In the genomic region with DNA sequence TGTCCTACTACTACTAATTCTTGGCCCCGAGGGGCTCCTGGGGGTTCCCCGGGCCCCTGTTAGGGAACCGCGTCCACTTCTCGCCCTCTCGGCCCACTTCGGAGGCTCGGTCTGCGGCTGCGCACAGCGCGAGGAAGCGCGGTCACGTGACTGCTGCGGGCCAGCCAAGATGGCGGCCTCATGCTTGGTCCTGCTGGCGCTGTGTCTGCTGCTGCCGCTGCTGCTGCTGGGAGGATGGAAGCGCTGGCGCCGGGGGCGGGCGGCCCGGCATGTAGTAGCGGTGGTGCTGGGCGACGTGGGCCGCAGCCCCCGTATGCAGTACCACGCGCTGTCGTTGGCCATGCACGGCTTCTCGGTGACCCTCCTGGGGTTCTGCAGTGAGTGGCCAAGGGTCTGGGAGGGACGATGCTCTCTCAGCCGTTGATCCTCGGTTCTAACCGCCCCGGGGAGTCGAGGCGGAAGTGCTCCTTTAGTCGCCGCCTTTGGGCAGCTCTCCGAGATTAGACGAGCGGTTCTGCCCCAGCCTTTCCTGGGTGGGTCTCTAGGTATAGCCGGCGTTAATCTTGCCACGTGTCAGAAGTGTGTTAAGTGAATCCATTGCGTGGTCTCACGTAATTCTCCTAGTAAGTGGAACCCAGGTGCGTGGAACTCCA, we compare ENCODE assay signal across 8 cellular contexts. TPM values are rescaled to one million over a fixed set of nuclear protein-coding genes. Genes with fewer than 3 reads are reported as not detected.
A peak's percentile ranks its signal among the peaks of the same experiment; 100 is the strongest.
DNase-seq lines count a peak whose midpoint lies in the region; ATAC-seq and TF ChIP-seq lines count a peak whose summit lies in the region.

A gene with protein sequence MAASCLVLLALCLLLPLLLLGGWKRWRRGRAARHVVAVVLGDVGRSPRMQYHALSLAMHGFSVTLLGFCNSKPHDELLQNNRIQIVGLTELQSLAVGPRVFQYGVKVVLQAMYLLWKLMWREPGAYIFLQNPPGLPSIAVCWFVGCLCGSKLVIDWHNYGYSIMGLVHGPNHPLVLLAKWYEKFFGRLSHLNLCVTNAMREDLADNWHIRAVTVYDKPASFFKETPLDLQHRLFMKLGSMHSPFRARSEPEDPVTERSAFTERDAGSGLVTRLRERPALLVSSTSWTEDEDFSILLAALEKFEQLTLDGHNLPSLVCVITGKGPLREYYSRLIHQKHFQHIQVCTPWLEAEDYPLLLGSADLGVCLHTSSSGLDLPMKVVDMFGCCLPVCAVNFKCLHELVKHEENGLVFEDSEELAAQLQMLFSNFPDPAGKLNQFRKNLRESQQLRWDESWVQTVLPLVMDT (plus strand): TSS at position 163 of the 653 bp plus-strand sequence. CDS start 7 bp downstream, at position 170.

- no peaks in the 10 kb centered on the region for H3K27me3 ChIP-seq in lower lobe of right lung (ENCODE audit: low read depth)

- H3K4me1 Mint-ChIP-seq in activated CD4-positive, alpha-beta memory T cell treated with anti-CD3 and anti-CD28 coated beads, Interleukin-2, amount 10 ng/mL, durations not matched to agents 7 days and 5 days, result peaks cover 34% of the 10 kb centered on the region

- CTCF ChIA-PET in activated CD4-positive, alpha-beta memory T cell treated with anti-CD3 and anti-CD28 coated beads, Interleukin-2, amount 10 ng/mL, durations not matched to agents 7 days and 5 days (lab: Charles Lee), result interaction anchor here (1.2 to 1.9 kb wide), 4 partner anchors 13 to 21 kb away, joined by 4 to 14 read pairs (median 6); no protein-coding TSS in a partner anchor

- no peak for TF ChIP-seq CTCF in C4-2B (conservative IDR thresholded peaks at IDR 0.05)
- TF ChIP-seq CTCF in lower lobe of right lung (IDR thresholded peaks at IDR 0.05), result no peak

- peaks cover 13% of the 10 kb centered on the region for H3K36me3 Mint-ChIP-seq in activated CD4-positive, alpha-beta memory T cell treated with anti-CD3 and anti-CD28 coated beads, Interleukin-2, amount 10 ng/mL, durations not matched to agents 7 days and 5 days (ENCODE audit: low read depth)

- POLR2A ChIA-PET in activated CD4-positive, alpha-beta memory T cell treated with anti-CD3 and anti-CD28 coated beads, Interleukin-2, amount 10 ng/mL, durations not matched to agents 7 days and 5 days (lab: Charles Lee), result interaction anchor here (1.0 to 3.0 kb wide), 6 partner anchors 11 to 38 kb away, joined by 3 to 23 read pairs (median 5); partner anchors contain the start of gene NAGPA

- no peaks in the 10 kb centered on the region for H3K27me3 Mint-ChIP-seq in activated CD4-positive, alpha-beta memory T cell treated with anti-CD3 and anti-CD28 coated beads, Interleukin-2, amount 10 ng/mL, durations not matched to agents 7 days and 5 days

- intact Hi-C loops in lower lobe of right lung (cut with DNase I), result no loop called here

- no peaks in the 10 kb centered on the region for H3K9me3 ChIP-seq in lower lobe of right lung

- peak within 1 kb of the TSS; percentile 91 for H3K4me3 Mint-ChIP-seq in activated CD4-positive, alpha-beta memory T cell treated with anti-CD3 and anti-CD28 coated beads, Interleukin-2, amount 10 ng/mL, durations not matched to agents 7 days and 5 days

- H3K4me3 ChIP-seq in lower lobe of right lung, result peak within 1 kb of the TSS; percentile 90

- H3K36me3 ChIP-seq in lower lobe of right lung, result peaks cover 31% of the 10 kb centered on the region

- H3K4me1 ChIP-seq in lower lobe of right lung, result peaks cover 17% of the 10 kb centered on the region

- ATAC-seq in GM19328 (IDR thresholded peaks at IDR 0.05; ENCODE audit: unreplicated experiment), result peak; percentile 89
- peak; percentile 74 for ATAC-seq in HG03469 (IDR thresholded peaks at IDR 0.05; ENCODE audit: unreplicated experiment)
- peak; percentile 95 to 98 for ATAC-seq in lower lobe of right lung

- DNase-seq in NCI-H82 (lab: John Stamatoyannopoulos, UW) (peak; percentile 91), ecto neural progenitor cell (ENCODE audit: low spot score) (peak; percentile 94), lower lobe of right lung (peak; percentile 93)
- peak; percentile 89 for DNase-seq in activated CD4-positive, alpha-beta memory T cell treated with anti-CD3 and anti-CD28 coated beads, Interleukin-2, amount 10 ng/mL, durations not matched to agents 7 days and 5 days
- DNase-seq in stimulated activated CD4-positive, alpha-beta T cell treated with anti-CD3 and anti-CD28 coated beads, TNF-alpha, amount 100 ng/mL, for 24 hours (ENCODE audit: low read depth in 3 of 3), result peak; percentile 78 to 84 (median 84)

- H3K27ac ChIP-seq in C4-2B (peak within 1 kb of the TSS; percentile 79), lower lobe of right lung (peak within 1 kb of the TSS; percentile 88)

- no peaks in the 10 kb centered on the region for H3K9me3 Mint-ChIP-seq in activated CD4-positive, alpha-beta memory T cell treated with anti-CD3 and anti-CD28 coated beads, Interleukin-2, amount 10 ng/mL, durations not matched to agents 7 days and 5 days

- peak within 1 kb of the TSS; percentile 94 for H3K27ac Mint-ChIP-seq in activated CD4-positive, alpha-beta memory T cell treated with anti-CD3 and anti-CD28 coated beads, Interleukin-2, amount 10 ng/mL, durations not matched to agents 7 days and 5 days

RNA-seq across cellular contexts. Expression of the gene that starts here (rescaled TPM):
- total RNA-seq in activated CD4-positive, alpha-beta memory T cell treated with anti-CD3 and anti-CD28 coated beads, Interleukin-2, amount 10 ng/mL, durations not matched to agents 7 days and 5 days, result 10 to 100 TPM; 18.7 to 19.3 TPM
- total RNA-seq in lower lobe of right lung, result 17.8 TPM

Comparison
In these comparisons a context has a peak if more than half of its experiments do, and no peak if none do; other contexts are left out.
1. Peak in every context shown above with its lines: DNase-seq, ATAC-seq, H3K4me3 ChIP-seq and H3K27ac ChIP-seq.